ENCODE assay signal across 8 cellular contexts in the genomic region with DNA sequence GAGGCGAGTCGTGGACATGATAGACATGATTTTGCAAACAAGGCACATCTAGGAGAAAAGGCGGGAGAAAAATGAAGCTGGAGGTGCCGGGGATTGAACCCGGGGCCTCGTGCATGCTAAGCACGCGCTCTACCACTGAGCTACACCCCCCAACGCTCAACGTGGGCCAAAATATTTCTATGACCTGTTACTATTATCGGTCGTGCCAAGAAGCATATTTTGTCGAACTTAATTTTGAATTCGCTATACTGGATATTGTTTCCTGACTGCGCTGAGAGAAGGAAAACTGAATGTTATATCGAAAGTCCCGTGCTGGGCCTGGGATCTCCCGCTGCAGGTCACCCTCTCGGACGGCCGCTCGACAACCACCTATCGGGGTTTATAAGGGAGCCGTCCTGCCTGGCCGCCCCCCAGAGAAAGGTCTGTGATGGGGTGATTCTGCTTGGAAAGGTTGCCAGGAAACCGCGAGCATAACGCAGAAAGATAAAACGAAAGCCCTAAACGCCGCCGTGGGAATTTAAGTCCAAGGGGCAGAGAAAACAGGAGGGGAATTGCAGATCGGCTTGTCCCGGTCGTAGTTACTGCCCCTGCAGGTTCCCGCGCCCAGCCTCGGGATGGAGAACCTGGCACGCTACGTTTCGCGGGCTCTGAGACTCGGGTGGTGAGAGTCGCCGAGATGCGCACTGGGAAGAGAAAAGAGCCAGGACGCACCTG.
DNase-seq lines count a peak whose midpoint lies in the region; ATAC-seq and TF ChIP-seq lines count a peak whose summit lies in the region.

No MANE protein-coding gene starts in this region.

- ATAC-seq in HG02798 (IDR thresholded peaks at IDR 0.05; ENCODE audit: poor library complexity, unreplicated experiment) (peak; percentile 53), left lobe of liver (peak; percentile 87), HG03571 (IDR thresholded peaks at IDR 0.05; ENCODE audit: unreplicated experiment) (no peak)

- H3K4me3 ChIP-seq in coronary artery, result peak overlapping the region; percentile 85

- peaks cover 14% of the 10 kb centered on the region for H3K27me3 Mint-ChIP-seq in Calu3 (ENCODE audit: unreplicated experiment)

- DNase-seq in Calu3 (peak; percentile 89), NCI-H510A (lab: John Stamatoyannopoulos, UW) (peak; percentile 30), coronary artery (ENCODE audit: low spot score) (peak; percentile 86), left lobe of liver (ENCODE audit: low spot score) (peak; percentile 79)
- DNase-seq in activated CD4-positive, alpha-beta T cell treated with anti-CD3 and anti-CD28 coated beads for 48 hours, result peak; percentile 90
- peak; percentile 68 to 94 for DNase-seq in stimulated activated CD4-positive, alpha-beta T cell treated with anti-CD3 and anti-CD28 coated beads, Interleukin-1b, Interleukin-23, amount 100 ng/mL, for 4 hours (ENCODE audit: low read depth in 2 of 2)

- no peaks in the 10 kb centered on the region for H3K9me3 Mint-ChIP-seq in Calu3 (ENCODE audit: low read depth, unreplicated experiment)

- peaks cover 23% of the 10 kb centered on the region for H3K4me1 Mint-ChIP-seq in Calu3 (ENCODE audit: low read depth, unreplicated experiment)

- H3K27ac ChIP-seq in coronary artery, result peak overlapping the region; percentile 74 to 75

- H3K27ac Mint-ChIP-seq in Calu3 (ENCODE audit: unreplicated experiment), result peak overlapping the region; percentile 95

- H3K36me3 Mint-ChIP-seq in Calu3 (ENCODE audit: insufficient read depth, unreplicated experiment), result peaks cover 40% of the 10 kb centered on the region

- CTCF ChIA-PET in Calu3 (lab: Charles Lee), result interaction anchor here (0.6 to 1.9 kb wide), 8 partner anchors 11 to 153 kb away, joined by 3 to 20 read pairs (median 4); a partner anchor contains a TSS

- intact Hi-C loops in Calu3 (cut with micrococcal nuclease; ENCODE audit: unreplicated experiment), result loop anchor here (5.0 kb wide), 1 partner anchor 79 kb away; no protein-coding TSS in a partner anchor

- no peak for TF ChIP-seq CTCF in Calu3 (IDR thresholded peaks at IDR 0.05; ENCODE audit: unreplicated experiment)
- no peak for TF ChIP-seq CTCF in coronary artery (IDR thresholded peaks at IDR 0.05)

- H3K4me3 Mint-ChIP-seq in Calu3 (ENCODE audit: low read depth, unreplicated experiment), result peak overlapping the region; percentile 94

- BruUV-seq in Calu3 (replicated peaks; lab: Mats Ljungman, UMichigan), result no TSS peak

Comparison
In these comparisons a context has a peak if more than half of its experiments do, and no peak if none do; other contexts are left out.
1. DNase-seq: peak in every context shown above with its lines; median percentile 90 in activated CD4-positive, alpha-beta T cell treated with anti-CD3 and anti-CD28 coated beads for 48 hours; 89 in Calu3; 86 in coronary artery; 81 in stimulated activated CD4-positive, alpha-beta T cell treated with anti-CD3 and anti-CD28 coated beads, Interleukin-1b, Interleukin-23, amount 100 ng/mL, for 4 hours; 79 in left lobe of liver; 30 in NCI-H510A.